Comparison of ENCODE assay signal across 1 cellular context in the genomic region with DNA sequence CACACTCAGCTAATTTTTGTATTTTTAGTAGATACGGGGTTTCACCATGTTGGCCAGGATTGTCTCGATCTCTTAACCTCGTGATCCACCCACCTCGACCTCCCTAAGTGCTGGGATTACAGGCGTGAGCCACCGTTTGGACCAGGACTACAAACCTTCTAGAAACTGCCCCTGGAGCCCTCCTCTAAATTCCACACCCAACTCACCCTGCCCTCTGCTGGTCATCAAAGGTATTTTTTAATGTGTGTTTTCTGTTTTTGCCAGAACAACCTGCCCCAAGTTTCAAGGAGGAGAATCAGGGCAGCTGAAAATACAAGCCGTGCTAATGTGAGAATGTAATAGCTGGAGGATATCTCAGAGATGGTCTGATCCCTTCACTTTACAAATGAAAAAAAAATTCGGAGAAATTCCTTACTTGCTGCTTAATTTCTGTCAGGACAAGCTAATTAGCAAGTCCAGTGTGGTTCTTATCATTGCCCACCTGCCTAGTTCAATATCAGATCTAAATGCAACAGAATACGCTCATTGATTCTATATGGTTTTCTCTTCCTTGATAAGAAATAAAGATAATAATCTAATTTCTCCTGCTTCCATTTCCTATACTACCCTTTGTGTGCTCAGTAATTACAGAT.
TF ChIP-seq lines count a peak whose summit lies in the region.

No MANE protein-coding gene starts in this region.

TF ChIP-seq in SK-N-SH, 30 proteins besides CTCF, POLR2A, EP300 and RAD21 (continued from another document):
- TF ChIP-seq, protein P1, sequence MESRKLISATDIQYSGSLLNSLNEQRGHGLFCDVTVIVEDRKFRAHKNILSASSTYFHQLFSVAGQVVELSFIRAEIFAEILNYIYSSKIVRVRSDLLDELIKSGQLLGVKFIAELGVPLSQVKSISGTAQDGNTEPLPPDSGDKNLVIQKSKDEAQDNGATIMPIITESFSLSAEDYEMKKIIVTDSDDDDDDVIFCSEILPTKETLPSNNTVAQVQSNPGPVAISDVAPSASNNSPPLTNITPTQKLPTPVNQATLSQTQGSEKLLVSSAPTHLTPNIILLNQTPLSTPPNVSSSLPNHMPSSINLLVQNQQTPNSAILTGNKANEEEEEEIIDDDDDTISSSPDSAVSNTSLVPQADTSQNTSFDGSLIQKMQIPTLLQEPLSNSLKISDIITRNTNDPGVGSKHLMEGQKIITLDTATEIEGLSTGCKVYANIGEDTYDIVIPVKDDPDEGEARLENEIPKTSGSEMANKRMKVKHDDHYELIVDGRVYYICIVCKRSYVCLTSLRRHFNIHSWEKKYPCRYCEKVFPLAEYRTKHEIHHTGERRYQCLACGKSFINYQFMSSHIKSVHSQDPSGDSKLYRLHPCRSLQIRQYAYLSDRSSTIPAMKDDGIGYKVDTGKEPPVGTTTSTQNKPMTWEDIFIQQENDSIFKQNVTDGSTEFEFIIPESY (IDR thresholded peaks at IDR 0.05; ENCODE audit: borderline replicate concordance, low read depth) = no peak
- no peak for TF ChIP-seq RCOR1 (IDR thresholded peaks at IDR 0.05; ENCODE audit: low read length)
- TF ChIP-seq POLR2AphosphoS5 (IDR thresholded peaks at IDR 0.05; ENCODE audit: low read depth, low read length) = no peak
